9 cellular contexts compared by ENCODE assay signal in the genomic region with DNA sequence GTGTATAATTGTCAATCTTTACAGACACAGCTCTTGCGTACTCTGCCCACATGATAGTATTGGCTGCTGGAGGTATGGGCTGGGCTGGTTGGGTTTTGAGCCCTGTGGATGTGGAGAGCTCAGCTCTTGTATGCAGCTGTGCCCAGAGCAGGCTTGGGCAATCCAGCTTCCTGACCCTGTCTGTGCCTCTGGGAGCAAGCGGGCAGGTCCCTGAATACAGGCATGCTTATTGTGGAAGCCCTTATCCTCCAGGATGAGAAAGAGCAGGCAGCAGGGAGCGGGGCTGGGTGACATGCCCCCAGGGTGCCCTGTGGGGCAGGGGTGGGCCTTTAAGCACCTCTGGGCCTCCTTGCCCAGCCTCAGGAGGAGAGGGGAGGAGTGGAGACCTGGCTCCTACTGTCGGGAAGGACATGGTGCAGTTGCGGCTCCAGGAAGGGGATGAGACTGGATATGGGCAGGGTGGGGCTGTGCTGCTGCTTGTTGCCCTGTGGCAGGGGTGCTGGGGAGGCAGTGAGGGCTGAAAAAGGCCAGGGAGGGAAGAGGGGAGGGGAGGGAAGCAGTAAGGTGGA. TPM values are rescaled to one million over a fixed set of nuclear protein-coding genes. Genes with fewer than 3 reads are reported as not detected.
DNase-seq lines count a peak whose midpoint lies in the region; ATAC-seq and TF ChIP-seq lines count a peak whose summit lies in the region.
"Had no signal": no experiment of that assay in that cellular context is flagged by ENCODE, and none has a peak within 500 bp of the region (broad histone marks: within the 10 kb centered on the region; RNA-seq: fewer than 3 reads in every experiment).

No MANE protein-coding gene starts in this region.

- POLR2A ChIA-PET in activated CD4-positive, alpha-beta T cell treated with anti-CD3 and anti-CD28 coated beads for 36 hours (lab: Charles Lee) = interaction anchor here (0.6 to 2.3 kb wide), 7 partner anchors 17 to 97 kb away, joined by 3 to 10 read pairs (median 3); partner anchors contain the start of gene PRXL2A

- H3K27me3 ChIP-seq in mesenchymal stem cell (ENCODE audit: control insufficient read depth in 1 of 2, insufficient read depth in 1 of 2, low read length in 2 of 2) (no peaks in the 10 kb centered on the region), thyroid gland (no peaks in the 10 kb centered on the region)

- H3K27ac ChIP-seq in cingulate gyrus (ENCODE audit: low read depth, low read length) (peak overlapping the region; percentile 73), mesenchymal stem cell (ENCODE audit: low read length, poor library complexity, severe bottlenecking) (peak overlapping the region; percentile 99), thyroid gland (peak overlapping the region; percentile 10 to 94 (median 86))

- CTCF ChIA-PET in activated CD4-positive, alpha-beta T cell treated with anti-CD3 and anti-CD28 coated beads for 36 hours (lab: Charles Lee) = interaction anchor here (0.6 to 16.9 kb wide), 29 partner anchors 8 to 142 kb away, joined by 3 to 372 read pairs (median 6); partner anchors contain the start of genes PRXL2A, SH2D4B and TSPAN14

- peak overlapping the region; percentile 65 to 75 for H2BK12ac ChIP-seq in mesenchymal stem cell (ENCODE audit: low read length in 2 of 2)

- H3K14ac ChIP-seq in mesenchymal stem cell (ENCODE audit: low read length in 2 of 2) = peak overlapping the region in 1 of 2 experiments; percentile 88

- H3K9me3 Mint-ChIP-seq in activated CD4-positive, alpha-beta T cell treated with anti-CD3 and anti-CD28 coated beads for 36 hours (ENCODE audit: low read depth) = no peaks in the 10 kb centered on the region

- DNase-seq in activated CD4-positive, alpha-beta T cell treated with anti-CD3 and anti-CD28 coated beads for 36 hours = no peak
- DNase-seq in activated CD4-positive, alpha-beta T cell treated with anti-CD3 and anti-CD28 coated beads for 1 hour = no peak
- no peak for DNase-seq in mesenchymal stem cell
- no peak for DNase-seq in thyroid gland
- no peak for DNase-seq in GM20000 (ENCODE audit: low spot score)
- no peak for DNase-seq in dedifferentiated amniotic fluid mesenchymal stem cell (ENCODE audit: extremely low spot score)
- DNase-seq: NCI-H510A had no signal

- H2BK5ac ChIP-seq in mesenchymal stem cell (ENCODE audit: low read depth, low read length, poor library complexity, severe bottlenecking) = peak overlapping the region; percentile 40

- H2BK15ac ChIP-seq in mesenchymal stem cell (ENCODE audit: low read depth, poor library complexity, severe bottlenecking) = peak overlapping the region; percentile 66

- H3K4me3 Mint-ChIP-seq in activated CD4-positive, alpha-beta T cell treated with anti-CD3 and anti-CD28 coated beads for 36 hours = no peak overlapping the region

- intact Hi-C loops in activated CD4-positive, alpha-beta T cell treated with anti-CD3 and anti-CD28 coated beads for 36 hours (cut with DNase I, micrococcal nuclease) = loop anchor here (1.0 to 2.0 kb wide), 6 partner anchors 38 to 127 kb away; partner anchors contain the start of genes PRXL2A (in 1 of the 2) and TSPAN14 (in 1 of the 2)
- intact Hi-C loops in thyroid gland (cut with DNase I) = loop anchor here (5.0 to 10.0 kb wide), 2 partner anchors 58 to 120 kb away; no protein-coding TSS in a partner anchor

- peaks cover 59% of the 10 kb centered on the region for H3K4me1 Mint-ChIP-seq in activated CD4-positive, alpha-beta T cell treated with anti-CD3 and anti-CD28 coated beads for 36 hours

- peaks cover 76% of the 10 kb centered on the region for H3K4me1 ChIP-seq in mesenchymal stem cell (ENCODE audit: control insufficient read depth, insufficient read depth, low read depth, low read length)
- peaks cover 52 to 89% of the 10 kb centered on the region in 2 donors for H3K4me1 ChIP-seq in thyroid gland

- no peak overlapping the region for H3K23ac ChIP-seq in mesenchymal stem cell (ENCODE audit: low read length in 2 of 2)

- peaks cover 35% of the 10 kb centered on the region for H3K36me3 Mint-ChIP-seq in activated CD4-positive, alpha-beta T cell treated with anti-CD3 and anti-CD28 coated beads for 36 hours (ENCODE audit: low read depth)

- no peaks in the 10 kb centered on the region for H3K27me3 Mint-ChIP-seq in activated CD4-positive, alpha-beta T cell treated with anti-CD3 and anti-CD28 coated beads for 36 hours

- peak overlapping the region; percentile 98 for H3K27ac Mint-ChIP-seq in activated CD4-positive, alpha-beta T cell treated with anti-CD3 and anti-CD28 coated beads for 36 hours

- peak overlapping the region; percentile 60 for H4K91ac ChIP-seq in mesenchymal stem cell (ENCODE audit: low read length)

- ATAC-seq in activated CD4-positive, alpha-beta T cell treated with anti-CD3 and anti-CD28 coated beads for 36 hours = peak; percentile 28
- no peak for ATAC-seq in GM18873 (IDR thresholded peaks at IDR 0.05; ENCODE audit: low FRiP score, unreplicated experiment)

- H3K4ac ChIP-seq in mesenchymal stem cell (ENCODE audit: low read depth in 1 of 2, low read length in 2 of 2) = peak overlapping the region; percentile 20

- H3K4me3 ChIP-seq in mesenchymal stem cell (ENCODE audit: insufficient read depth in 1 of 2, low read depth in 1 of 2, low read length in 2 of 2) = no peak overlapping the region
- no peak overlapping the region for H3K4me3 ChIP-seq in thyroid gland (replicated peaks in 1 of 3)

- H2BK120ac ChIP-seq in mesenchymal stem cell (ENCODE audit: low read depth, low read length) = peak overlapping the region; percentile 4

- H3K9me3 ChIP-seq in mesenchymal stem cell (ENCODE audit: control insufficient read depth, low read length) (no peaks in the 10 kb centered on the region), thyroid gland (no peaks in the 10 kb centered on the region)

- TF ChIP-seq POLR2A in thyroid gland (IDR thresholded peaks at IDR 0.05) = no peak

- peak overlapping the region; percentile 67 for H4K8ac ChIP-seq in mesenchymal stem cell (ENCODE audit: low read length)

- H3K18ac ChIP-seq in mesenchymal stem cell (ENCODE audit: low read depth in 1 of 2, low read length in 2 of 2) = peak overlapping the region; percentile 71 to 89

- no peak overlapping the region for H3K4me2 ChIP-seq in mesenchymal stem cell (ENCODE audit: low read length, poor library complexity, severe bottlenecking)

- no peak overlapping the region for H2AFZ ChIP-seq in mesenchymal stem cell (ENCODE audit: low read depth, low read length)

- TF ChIP-seq CTCF in thyroid gland (IDR thresholded peaks at IDR 0.05) (no peak), GM20000 (IDR thresholded peaks at IDR 0.05; ENCODE audit: extremely low read depth, missing control alignments) (no peak)

- H3K79me1 ChIP-seq in mesenchymal stem cell (replicated peaks; ENCODE audit: low read length, poor library complexity, severe bottlenecking) = no peaks in the 10 kb centered on the region

- H3K36me3 ChIP-seq in mesenchymal stem cell (ENCODE audit: control insufficient read depth in 1 of 2, insufficient read depth in 2 of 2, low read depth in 1 of 2, low read length in 2 of 2) (peaks cover 28 to 34% of the 10 kb centered on the region in 2 experiments), thyroid gland (peaks cover 15 to 22% of the 10 kb centered on the region in 2 donors)

- 85% methylated on average over 5 of the region's 5 CpGs for WGBS in mesenchymal stem cell
- 72 to 78% methylated on average over 4 to 5 of the region's 5 CpGs for WGBS in thyroid gland, 2 donors

- peak overlapping the region; percentile 28 for H3K9ac ChIP-seq in mesenchymal stem cell (ENCODE audit: low read length)

- H2AK5ac ChIP-seq in mesenchymal stem cell (ENCODE audit: low read length, severe bottlenecking) = peak overlapping the region; percentile 93

RNA-seq across cellular contexts. Expression of gene SH2D4B, which starts 32.7 kb away (rescaled TPM):
- total RNA-seq in activated CD4-positive, alpha-beta T cell treated with anti-CD3 and anti-CD28 coated beads for 36 hours = under 1 TPM in 1 of 2 experiments, not detected in 1; 0.11 TPM
- polyA plus RNA-seq in mesenchymal stem cell (2013, experiment 1 of 2) = not detected
- polyA plus RNA-seq in mesenchymal stem cell (2013, experiment 2 of 2) = 0.01 TPM
- 1 to 10 TPM in 2 of 4 donors, not detected in 2; 1.1 to 1.6 TPM for total RNA-seq in thyroid gland

RNA-seq across cellular contexts. Expression of gene TSPAN14, which starts 50.9 kb away (rescaled TPM):
- total RNA-seq in activated CD4-positive, alpha-beta T cell treated with anti-CD3 and anti-CD28 coated beads for 36 hours = 10 to 100 TPM; 37.6 to 43.8 TPM
- polyA plus RNA-seq in mesenchymal stem cell (2013, experiment 1 of 2) = 42.9 TPM
- 44.5 TPM for polyA plus RNA-seq in mesenchymal stem cell (2013, experiment 2 of 2)
- total RNA-seq in thyroid gland = 10 to 100 TPM; 61.6 to 83.4 (median 77.9) TPM
